Comparison of ENCODE assay signal across 21 cellular contexts in genomic region chr2:239337122-239337876, GRCh38.
DNase-seq lines count a peak whose midpoint lies in the region; ATAC-seq and TF ChIP-seq lines count a peak whose summit lies in the region.
"Had no signal": no experiment of that assay in that cellular context is flagged by ENCODE, and none has a peak within 500 bp of the region (broad histone marks: within the 10 kb centered on the region; RNA-seq: fewer than 3 reads in every experiment).

No MANE protein-coding gene starts in this region.

- peaks cover 53 to 84% (median 63%) of the 10 kb centered on the region in 11 experiments for H4K20me1 ChIP-seq in BLaER1 treated with 17β-estradiol and CSF1 and Interleukin-3, amounts not matched to agents 10 nM and 100 nM

- no peak overlapping the region for H3K9ac ChIP-seq in BLaER1 treated with 17β-estradiol and CSF1 and Interleukin-3, amounts not matched to agents 10 nM and 100 nM

- peak overlapping the region; percentile 8 for H3K27ac Mint-ChIP-seq in neural crest cell (ENCODE audit: unreplicated experiment)
- no peak overlapping the region for H3K27ac Mint-ChIP-seq in T-helper 2 cell treated with Interferon-gamma antibody and Interleukin-4, amounts not matched to agents 5 μg/mL and 100 μg/mL, for 36 hours
- H3K27ac Mint-ChIP-seq: activated naive CD8-positive, alpha-beta T cell treated with anti-CD3 and anti-CD28 coated beads for 36 hours; activated T-cell treated with anti-CD3 and anti-CD28 coated beads, Interleukin-2, amount 50 U/mL, for 24 hours; stimulated activated naive CD8-positive, alpha-beta T cell treated with anti-CD3 and anti-CD28 coated beads, Interleukin-15, Interleukin-2, amounts not matched to agents 100 ng/mL and 50 ng/mL, for 24 hours had no signal

- ATAC-seq in GM19395 (IDR thresholded peaks at IDR 0.05; ENCODE audit: unreplicated experiment): no peak
- no peak for ATAC-seq in HG02798 (IDR thresholded peaks at IDR 0.05; ENCODE audit: poor library complexity, unreplicated experiment)
- no peak for ATAC-seq in GM19452 (IDR thresholded peaks at IDR 0.05; ENCODE audit: unreplicated experiment)

- H3K27me3 ChIP-seq in BLaER1 treated with 17β-estradiol and CSF1 and Interleukin-3, amounts not matched to agents 10 nM and 100 nM: peaks cover 0 to 18% (median 5%) of the 10 kb centered on the region in 11 experiments; a peak in 9 of 22 replicates
- H3K27me3 ChIP-seq: SJSA1 had no signal

- H3K4me3 Mint-ChIP-seq in neural crest cell: no peak overlapping the region
- H3K4me3 Mint-ChIP-seq in T-helper 2 cell treated with Interferon-gamma antibody and Interleukin-4, amounts not matched to agents 5 μg/mL and 100 μg/mL, for 36 hours: no peak overlapping the region
- H3K4me3 Mint-ChIP-seq: activated naive CD8-positive, alpha-beta T cell treated with anti-CD3 and anti-CD28 coated beads for 36 hours; activated T-cell treated with anti-CD3 and anti-CD28 coated beads, Interleukin-2, amount 50 U/mL, for 24 hours; mesothelial cell of epicardium; stimulated activated naive CD8-positive, alpha-beta T cell treated with anti-CD3 and anti-CD28 coated beads, Interleukin-15, Interleukin-2, amounts not matched to agents 100 ng/mL and 50 ng/mL, for 24 hours had no signal

- peaks cover 0 to 27% (median 9%) of the 10 kb centered on the region in 11 experiments; a peak in 8 of 22 replicates for H3K36me3 ChIP-seq in BLaER1 treated with 17β-estradiol and CSF1 and Interleukin-3, amounts not matched to agents 10 nM and 100 nM
- H3K36me3 ChIP-seq: SJSA1 had no signal

- peaks cover 18% of the 10 kb centered on the region for H3K36me3 Mint-ChIP-seq in neural crest cell (ENCODE audit: low read depth)
- peaks cover 12% of the 10 kb centered on the region for H3K36me3 Mint-ChIP-seq in T-helper 2 cell treated with Interferon-gamma antibody and Interleukin-4, amounts not matched to agents 5 μg/mL and 100 μg/mL, for 36 hours (ENCODE audit: low read depth)

- no peaks in the 10 kb centered on the region for H3K27me3 Mint-ChIP-seq in neural crest cell (ENCODE audit: low read depth)
- no peaks in the 10 kb centered on the region for H3K27me3 Mint-ChIP-seq in T-helper 2 cell treated with Interferon-gamma antibody and Interleukin-4, amounts not matched to agents 5 μg/mL and 100 μg/mL, for 36 hours (ENCODE audit: low read depth)
- H3K27me3 Mint-ChIP-seq: activated naive CD8-positive, alpha-beta T cell treated with anti-CD3 and anti-CD28 coated beads for 36 hours; activated T-cell treated with anti-CD3 and anti-CD28 coated beads, Interleukin-2, amount 50 U/mL, for 24 hours; stimulated activated naive CD8-positive, alpha-beta T cell treated with anti-CD3 and anti-CD28 coated beads, Interleukin-15, Interleukin-2, amounts not matched to agents 100 ng/mL and 50 ng/mL, for 24 hours had no signal

- intact Hi-C loops in head of caudate nucleus (cut with DNase I): no loop called here

- peak overlapping the region; percentile 45 to 87 (median 63) for H3K4me2 ChIP-seq in BLaER1 treated with 17β-estradiol and CSF1 and Interleukin-3, amounts not matched to agents 10 nM and 100 nM

- TF ChIP-seq CTCF in neural crest cell (conservative IDR thresholded peaks at IDR 0.05): no peak

- no peaks in the 10 kb centered on the region for H3K9me3 Mint-ChIP-seq in neural crest cell
- no peaks in the 10 kb centered on the region for H3K9me3 Mint-ChIP-seq in T-helper 2 cell treated with Interferon-gamma antibody and Interleukin-4, amounts not matched to agents 5 μg/mL and 100 μg/mL, for 36 hours
- H3K9me3 Mint-ChIP-seq: activated naive CD8-positive, alpha-beta T cell treated with anti-CD3 and anti-CD28 coated beads for 36 hours; activated T-cell treated with anti-CD3 and anti-CD28 coated beads, Interleukin-2, amount 50 U/mL, for 24 hours; stimulated activated naive CD8-positive, alpha-beta T cell treated with anti-CD3 and anti-CD28 coated beads, Interleukin-15, Interleukin-2, amounts not matched to agents 100 ng/mL and 50 ng/mL, for 24 hours had no signal

- H3K4me1 Mint-ChIP-seq in neural crest cell: peaks cover 21% of the 10 kb centered on the region
- H3K4me1 Mint-ChIP-seq in T-helper 2 cell treated with Interferon-gamma antibody and Interleukin-4, amounts not matched to agents 5 μg/mL and 100 μg/mL, for 36 hours (ENCODE audit: low read depth): peaks cover 37% of the 10 kb centered on the region

- no peak overlapping the region for H3K27ac ChIP-seq in BLaER1 treated with 17β-estradiol and CSF1 and Interleukin-3, amounts not matched to agents 10 nM and 100 nM
- H3K27ac ChIP-seq: HL-60, SJSA1 had no signal

- peak; percentile 19 for DNase-seq in NCI-H345 treated with DMSO at 0.1 percent for 48 hours (lab: John Stamatoyannopoulos, UW; ENCODE audit: unreplicated experiment)
- DNase-seq in head of caudate nucleus: peak in 25 of 42 donors; percentile 31 to 83 (median 61)
- no peak for DNase-seq in neural crest cell (ENCODE audit: low read depth, low spot score)
- no peak for DNase-seq in T-helper 2 cell treated with Interferon-gamma antibody and Interleukin-4, amounts not matched to agents 5 μg/mL and 100 μg/mL, for 36 hours (ENCODE audit: low spot score)
- DNase-seq: activated CD4-positive, alpha-beta T cell treated with anti-CD3 and anti-CD28 coated beads, Interleukin-2, amount 50 U/mL, for 1 hour; activated naive CD8-positive, alpha-beta T cell treated with anti-CD3 and anti-CD28 coated beads for 36 hours; activated T-cell treated with anti-CD3 and anti-CD28 coated beads, Interleukin-2, amount 50 U/mL, for 24 hours; Caco-2; effector memory CD4-positive, alpha-beta T cell; GDM1; KBM-7; NCI-H1436; NCI-H446 treated with DMSO at 0.1 percent for 48 hours had no signal

- H3K4me1 ChIP-seq in BLaER1 treated with 17β-estradiol and CSF1 and Interleukin-3, amounts not matched to agents 10 nM and 100 nM: peaks cover 36 to 53% (median 48%) of the 10 kb centered on the region in 10 experiments
- H3K4me1 ChIP-seq: Caco-2 had no signal

- 0 out of 22 replicates have a peak, but pooled peaks cover 0 to 5% (median 0%) of the 10 kb centered on the region in 11 experiments for H3K9me3 ChIP-seq in BLaER1 treated with 17β-estradiol and CSF1 and Interleukin-3, amounts not matched to agents 10 nM and 100 nM (replicated peaks in 1 of 11)
- H3K9me3 ChIP-seq: Caco-2, SJSA1 had no signal

- no peak overlapping the region for H3K4me3 ChIP-seq in BLaER1 treated with 17β-estradiol and CSF1 and Interleukin-3, amounts not matched to agents 10 nM and 100 nM
- H3K4me3 ChIP-seq: SJSA1 had no signal

Comparison
In these comparisons a context has a peak if more than half of its experiments do, and no peak if none do; other contexts are left out.
1. DNase-seq: peak in NCI-H345 treated with DMSO at 0.1 percent for 48 hours (single experiment) and head of caudate nucleus (25 of 42); none in neural crest cell (single experiment) and T-helper 2 cell treated with Interferon-gamma antibody and Interleukin-4, amounts not matched to agents 5 μg/mL and 100 μg/mL, for 36 hours (single experiment).